In genomic region chr3:55690746-55691540, GRCh38 we compare ENCODE assay signal across 9 cellular contexts.
DNase-seq lines count a peak whose midpoint lies in the region; ATAC-seq lines count a peak whose summit lies in the region.
"Had no signal": no experiment of that assay in that cellular context is flagged by ENCODE, and none has a peak within 500 bp of the region (broad histone marks: within the 10 kb centered on the region; RNA-seq: fewer than 3 reads in every experiment).

No MANE protein-coding gene starts in this region.

- H2BK5ac ChIP-seq in neuronal stem cell (ENCODE audit: low read length): no peak overlapping the region

- H4K91ac ChIP-seq in neuronal stem cell (ENCODE audit: low read depth, low read length, poor library complexity): no peak overlapping the region

- H3K36me3 ChIP-seq in NT2/D1 (ENCODE audit: insufficient read depth, insufficient read length, low read length) (no peaks in the 10 kb centered on the region), neuronal stem cell (replicated peaks in 1 of 2; ENCODE audit: control insufficient read depth in 2 of 2, insufficient read depth in 2 of 2, low read length in 2 of 2) (no peaks in the 10 kb centered on the region)
- H3K36me3 ChIP-seq: MG63 had no signal

- H3K79me1 ChIP-seq in neuronal stem cell (ENCODE audit: low read depth, low read length): no peaks in the 10 kb centered on the region

- H2BK15ac ChIP-seq in neuronal stem cell (ENCODE audit: low read length): no peak overlapping the region

- H3K23ac ChIP-seq in neuronal stem cell (ENCODE audit: low read depth, low read length, poor library complexity): no peak overlapping the region

- no peak overlapping the region for H3K4ac ChIP-seq in neuronal stem cell (ENCODE audit: low read length)

- ATAC-seq in GM18870 (IDR thresholded peaks at IDR 0.05; ENCODE audit: unreplicated experiment) (peak; percentile 57), HG02870 (IDR thresholded peaks at IDR 0.05; ENCODE audit: unreplicated experiment) (peak; percentile 66)

- no peak overlapping the region for H3K18ac ChIP-seq in neuronal stem cell (ENCODE audit: low read length)

- peak overlapping the region; percentile 38 for H2AFZ ChIP-seq in neuronal stem cell (ENCODE audit: low read length)

- no peaks in the 10 kb centered on the region for H3K27me3 ChIP-seq in NT2/D1 (ENCODE audit: insufficient read depth, insufficient read length)
- no peaks in the 10 kb centered on the region for H3K27me3 ChIP-seq in neuronal stem cell (ENCODE audit: control insufficient read depth in 3 of 3, insufficient read depth in 3 of 3, low read depth in 1 of 3, low read length in 3 of 3)
- H3K27me3 ChIP-seq: MG63 had no signal

- no peak overlapping the region for H3K9ac ChIP-seq in NT2/D1 (ENCODE audit: insufficient read length, low read depth)
- no peak overlapping the region for H3K9ac ChIP-seq in neuronal stem cell (ENCODE audit: low read depth, low read length, poor library complexity)

- no peak overlapping the region for H2BK12ac ChIP-seq in neuronal stem cell (ENCODE audit: low read length)

- peak; percentile 81 for DNase-seq in NT2/D1 (ENCODE audit: low read depth, low spot score)
- DNase-seq in neuronal stem cell (ENCODE audit: low spot score): peak; percentile 51
- DNase-seq in dermis blood vessel endothelial cell: no peak
- DNase-seq in AG20443 (ENCODE audit: low spot score): no peak
- no peak for DNase-seq in NCI-H446 (lab: John Stamatoyannopoulos, UW)
- DNase-seq: MG63, midbrain had no signal

- peaks cover 4% of the 10 kb centered on the region for H3K4me1 ChIP-seq in NT2/D1 (ENCODE audit: insufficient read depth, insufficient read length)
- H3K4me1 ChIP-seq in neuronal stem cell (ENCODE audit: control insufficient read depth in 2 of 2, insufficient read depth in 1 of 2, low read depth in 1 of 2, low read length in 2 of 2): peaks cover 6 to 28% of the 10 kb centered on the region in 2 donors

- WGBS in neuronal stem cell (ENCODE audit: extremely low coverage in 2 of 2, insufficient read length in 2 of 2, insufficient replicate concordance in 1 of 2), 2 donors: no CpG with 5 or more reads among the region's 7 CpGs

- no peak overlapping the region for H4K8ac ChIP-seq in neuronal stem cell (ENCODE audit: low read depth, low read length)

- peak overlapping the region; percentile 12 for H3K4me2 ChIP-seq in neuronal stem cell (ENCODE audit: insufficient read depth, low read length, poor library complexity, severe bottlenecking)

- H3K27ac ChIP-seq in neuronal stem cell (replicated peaks; ENCODE audit: low read length): no peak overlapping the region

- H3K9me3 ChIP-seq in NT2/D1 (ENCODE audit: insufficient read depth, low read length): no peaks in the 10 kb centered on the region
- no peaks in the 10 kb centered on the region for H3K9me3 ChIP-seq in neuronal stem cell (replicated peaks in 1 of 2; ENCODE audit: control insufficient read depth in 2 of 2, insufficient read depth in 1 of 2, low read depth in 1 of 2, low read length in 2 of 2)
- H3K9me3 ChIP-seq: MG63 had no signal

- H3K14ac ChIP-seq in neuronal stem cell (ENCODE audit: low read length): no peak overlapping the region

- H2AK5ac ChIP-seq in neuronal stem cell (ENCODE audit: low read depth, low read length): no peak overlapping the region

- no peak overlapping the region for H2BK120ac ChIP-seq in neuronal stem cell (ENCODE audit: low read depth, low read length)

- H3K4me3 ChIP-seq in NT2/D1 (ENCODE audit: insufficient read length, low read depth) (no peak overlapping the region), neuronal stem cell (ENCODE audit: low read length in 2 of 2) (no peak overlapping the region)
- H3K4me3 ChIP-seq: MG63 had no signal

Comparison
In these comparisons a context has a peak if more than half of its experiments do, and no peak if none do; other contexts are left out.
1. DNase-seq: peak in NT2/D1 (single experiment) and neuronal stem cell (single experiment); none in dermis blood vessel endothelial cell (single experiment), AG20443 (single experiment) and NCI-H446 (0 of 2).